9 cellular contexts compared by ENCODE assay signal in genomic region chr15:99213187-99213811, GRCh38. TPM values are rescaled to one million over a fixed set of nuclear protein-coding genes. Genes with fewer than 3 reads are reported as not detected.
DNase-seq lines count a peak whose midpoint lies in the region; ATAC-seq, FAIRE-seq and TF ChIP-seq lines count a peak whose summit lies in the region.
"Had no signal": no experiment of that assay in that cellular context is flagged by ENCODE, and none has a peak within 500 bp of the region (broad histone marks: within the 10 kb centered on the region; RNA-seq: fewer than 3 reads in every experiment).

No MANE protein-coding gene starts in this region.

- peaks cover 6% of the 10 kb centered on the region for H3K36me3 ChIP-seq in bronchial epithelial cell (ENCODE audit: control insufficient read depth, insufficient read depth, low read length)
- H3K36me3 ChIP-seq in keratinocyte (ENCODE audit: control insufficient read depth in 2 of 2, extremely low read depth in 1 of 2, insufficient read depth in 2 of 2, low read length in 2 of 2) = peaks cover 0 to 11% of the 10 kb centered on the region in 2 experiments
- H3K36me3 ChIP-seq: neutrophil had no signal

- H3K4me3 ChIP-seq in HFF-Myc (replicated peaks; ENCODE audit: low read depth, low read length) (no peak overlapping the region), WI38 (ENCODE audit: low read depth, low read length) (no peak overlapping the region), bronchial epithelial cell (ENCODE audit: low read depth, low read length) (no peak overlapping the region), keratinocyte (ENCODE audit: control insufficient read depth in 2 of 3, extremely low read depth in 1 of 3, insufficient read depth in 2 of 3, low read depth in 1 of 3, low read length in 3 of 3) (no peak overlapping the region)

- H3K4me2 ChIP-seq in keratinocyte (ENCODE audit: control insufficient read depth, extremely low read depth, insufficient read depth, low read depth, low read length) = no peak overlapping the region

- no peaks in the 10 kb centered on the region for H3K79me2 ChIP-seq in keratinocyte (ENCODE audit: control insufficient read depth, insufficient read depth, low read length)

- no peak overlapping the region for H2AFZ ChIP-seq in keratinocyte (ENCODE audit: control insufficient read depth, low read length)

- no peaks in the 10 kb centered on the region for H4K20me1 ChIP-seq in keratinocyte (ENCODE audit: control insufficient read depth, extremely low read depth, insufficient read depth, low read length)

- dilution Hi-C loops in keratinocyte (cut with MboI; ENCODE audit: extremely low pct_ligation_motif_present, low sequenced_read_pairs) = no loop called here

- H3K9ac ChIP-seq in keratinocyte (ENCODE audit: control insufficient read depth, extremely low read depth, insufficient read depth, low read length) = no peak overlapping the region

- no peaks in the 10 kb centered on the region for H3K9me3 ChIP-seq in keratinocyte (ENCODE audit: control insufficient read depth, low read depth, low read length)
- H3K9me3 ChIP-seq: neutrophil had no signal

- H3K4me1 ChIP-seq in keratinocyte (ENCODE audit: control insufficient read depth, extremely low read depth, insufficient read depth, low read length) = no peaks in the 10 kb centered on the region

- H3K27me3 ChIP-seq in bronchial epithelial cell (ENCODE audit: control insufficient read depth, insufficient read depth, low read length) (no peaks in the 10 kb centered on the region), keratinocyte (ENCODE audit: control insufficient read depth, extremely low read depth, insufficient read depth, low read length) (no peaks in the 10 kb centered on the region)
- H3K27me3 ChIP-seq: neutrophil had no signal

- TF ChIP-seq CTCF in GM10266 (IDR thresholded peaks at IDR 0.05; ENCODE audit: control insufficient read depth, insufficient read depth, low read depth, missing control alignments) (peak; percentile 80), HFF-Myc (IDR thresholded peaks at IDR 0.05; ENCODE audit: low read depth, low read length, missing control alignments) (peak; percentile 84), WI38 (IDR thresholded peaks at IDR 0.05; ENCODE audit: low read depth, low read length) (peak; percentile 80), bronchial epithelial cell (IDR thresholded peaks at IDR 0.05; ENCODE audit: insufficient read depth, low read length, severe bottlenecking) (peak; percentile 71), keratinocyte (optimal IDR thresholded peaks at IDR 0.05 in 1 of 3, IDR thresholded peaks at IDR 0.05 in 1 of 3, conservative IDR thresholded peaks at IDR 0.05 in 1 of 3; ENCODE audit: extremely low read depth in 1 of 3, insufficient read depth in 2 of 3, low read length in 3 of 3) (peak; percentile 73 to 77 (median 77))

- no peak for FAIRE-seq in bronchial epithelial cell (lab: Jason Lieb, UNC)
- FAIRE-seq in keratinocyte (lab: Jason Lieb, UNC) = peak; percentile 26

- DNase-seq in GM10266 (ENCODE audit: extremely low spot score) (peak; percentile 61), HFF-Myc (ENCODE audit: extremely low read depth, low read depth) (peak; percentile 24), NCI-H2081 (lab: John Stamatoyannopoulos, UW) (peak; percentile 52 to 72), bronchial epithelial cell (ENCODE audit: low read depth) (peak; percentile 51), keratinocyte (ENCODE audit: low read depth, low spot score) (no peak)
- peak; percentile 20 to 43 for DNase-seq in stimulated activated CD4-positive, alpha-beta T cell treated with anti-CD3 and anti-CD28 coated beads, Interleukin-15, amount 100 ng/mL, for 48 hours (ENCODE audit: low read depth in 2 of 2)

- ATAC-seq in GM21737 (IDR thresholded peaks at IDR 0.05; ENCODE audit: unreplicated experiment) = no peak

- H3K9me1 ChIP-seq in keratinocyte (ENCODE audit: control insufficient read depth, extremely low read depth, insufficient read depth, low read length) = no peaks in the 10 kb centered on the region

- no peak overlapping the region for H3K27ac ChIP-seq in keratinocyte (ENCODE audit: control insufficient read depth, insufficient read depth, low read length)
- H3K27ac ChIP-seq: neutrophil had no signal

RNA-seq across cellular contexts. Expression of gene TTC23, which starts 36.1 kb away (rescaled TPM):
- 10.0 and 16.6 TPM in 2 replicates for total RNA-seq in bronchial epithelial cell
- 3.4 to 6.7 TPM (median 5.0 TPM) in 3 replicates for polyA plus RNA-seq in keratinocyte
- 9.5 TPM for polyA plus RNA-seq in keratinocyte (2011; ENCODE audit: low read depth)
- polyA plus RNA-seq in keratinocyte (2011; cell fraction: cytosol; rRNA removed) = 6.4 and 7.2 TPM in 2 replicates
- 10.9 and 12.8 TPM in 2 replicates for polyA plus RNA-seq in keratinocyte (2011; cell fraction: nucleus; rRNA removed)
- polyA plus RNA-seq in keratinocyte (2012; ENCODE audit: low replicate concordance) = 10.5 and 11.3 TPM in 2 replicates
- polyA minus RNA-seq in keratinocyte = 7.6 to 10.3 TPM (median 9.2 TPM) in 3 replicates
- 6.3 TPM for polyA minus RNA-seq in keratinocyte (2011; cell fraction: cytosol; rRNA and poly(A)+ RNA removed)
- polyA minus RNA-seq in keratinocyte (2011; cell fraction: nucleus; rRNA and poly(A)+ RNA removed) = 7.5 and 18.8 TPM in 2 replicates

RNA-seq across cellular contexts. Expression of gene LRRC28, which starts 38.0 kb away (rescaled TPM):
- 15.8 and 17.0 TPM in 2 replicates for total RNA-seq in bronchial epithelial cell
- 19.2 to 25.1 TPM (median 23.3 TPM) in 3 replicates for polyA plus RNA-seq in keratinocyte
- 4.9 TPM for polyA plus RNA-seq in keratinocyte (2011; ENCODE audit: low read depth)
- polyA plus RNA-seq in keratinocyte (2011; cell fraction: cytosol; rRNA removed) = 19.6 and 29.9 TPM in 2 replicates
- polyA plus RNA-seq in keratinocyte (2011; cell fraction: nucleus; rRNA removed) = 8.9 and 11.7 TPM in 2 replicates
- polyA plus RNA-seq in keratinocyte (2012; ENCODE audit: low replicate concordance) = 11.8 and 12.7 TPM in 2 replicates
- polyA minus RNA-seq in keratinocyte = 12.8 to 32.5 TPM (median 26.1 TPM) in 3 replicates
- polyA minus RNA-seq in keratinocyte (2011; cell fraction: cytosol; rRNA and poly(A)+ RNA removed) = 13.6 TPM
- polyA minus RNA-seq in keratinocyte (2011; cell fraction: nucleus; rRNA and poly(A)+ RNA removed) = 14.0 and 26.8 TPM in 2 replicates
